In the genomic region with DNA sequence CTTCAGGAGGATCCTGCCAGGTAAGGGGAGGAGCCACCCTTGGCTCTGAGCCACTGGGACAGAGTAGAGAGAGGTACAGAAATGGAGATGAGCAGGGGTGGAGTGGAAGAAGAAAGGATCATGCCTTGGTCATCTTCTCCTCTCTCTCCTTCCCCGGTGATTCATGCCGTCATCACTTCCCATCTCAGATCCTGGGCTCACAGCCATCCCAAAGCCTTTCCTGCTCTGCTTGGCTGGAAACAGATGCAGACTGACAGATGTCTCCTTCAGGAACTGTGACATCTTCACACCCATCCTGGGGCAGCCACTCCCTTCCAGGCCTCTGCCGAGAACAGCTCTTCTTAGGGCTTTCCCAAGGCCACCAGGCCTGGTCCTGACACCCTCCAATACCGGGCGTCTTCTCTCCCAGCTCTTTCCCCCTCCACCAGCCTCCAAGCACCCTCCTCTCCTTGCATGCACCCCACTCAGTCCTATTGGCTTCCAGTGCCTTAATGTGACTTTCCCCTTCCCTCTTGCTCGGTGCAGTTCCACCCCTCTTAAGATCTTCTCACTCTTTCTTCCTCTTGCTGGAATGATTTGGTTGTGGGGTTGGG, we compare ENCODE assay signal across 1 cellular context.
TF ChIP-seq lines count a peak whose summit lies in the region.

No MANE protein-coding gene starts in this region.

TF ChIP-seq in HepG2, 621 proteins besides CTCF, POLR2A, EP300 and RAD21 (continued from another document):
- TF ChIP-seq CEBPZ (IDR thresholded peaks at IDR 0.05; ENCODE audit: low read length) (no peak), ZFP36L2 (CRISPR knock-in tag; IDR thresholded peaks at IDR 0.05) (no peak), ZNF792 (CRISPR knock-in tag; IDR thresholded peaks at IDR 0.05) (no peak), SUZ12 (IDR thresholded peaks at IDR 0.05; ENCODE audit: low read depth, low read length) (no peak), AGO2 (optimal IDR thresholded peaks at IDR 0.05; ENCODE audit: low read depth, low read length) (no peak), IRX3 (CRISPR knock-in tag; IDR thresholded peaks at IDR 0.05; ENCODE audit: borderline replicate concordance, low read depth) (no peak), MXD4 (CRISPR knock-in tag; IDR thresholded peaks at IDR 0.05) (no peak), ZNF383 (CRISPR knock-in tag; IDR thresholded peaks at IDR 0.05; ENCODE audit: borderline replicate concordance) (no peak), ZXDC (CRISPR knock-in tag; IDR thresholded peaks at IDR 0.05) (no peak), ZFP36L1 (CRISPR knock-in tag; IDR thresholded peaks at IDR 0.05) (no peak), ZKSCAN5 (CRISPR knock-in tag; IDR thresholded peaks at IDR 0.05) (no peak), NR2F1 (CRISPR knock-in tag; IDR thresholded peaks at IDR 0.05) (no peak)
- TF ChIP-seq, protein P1, sequence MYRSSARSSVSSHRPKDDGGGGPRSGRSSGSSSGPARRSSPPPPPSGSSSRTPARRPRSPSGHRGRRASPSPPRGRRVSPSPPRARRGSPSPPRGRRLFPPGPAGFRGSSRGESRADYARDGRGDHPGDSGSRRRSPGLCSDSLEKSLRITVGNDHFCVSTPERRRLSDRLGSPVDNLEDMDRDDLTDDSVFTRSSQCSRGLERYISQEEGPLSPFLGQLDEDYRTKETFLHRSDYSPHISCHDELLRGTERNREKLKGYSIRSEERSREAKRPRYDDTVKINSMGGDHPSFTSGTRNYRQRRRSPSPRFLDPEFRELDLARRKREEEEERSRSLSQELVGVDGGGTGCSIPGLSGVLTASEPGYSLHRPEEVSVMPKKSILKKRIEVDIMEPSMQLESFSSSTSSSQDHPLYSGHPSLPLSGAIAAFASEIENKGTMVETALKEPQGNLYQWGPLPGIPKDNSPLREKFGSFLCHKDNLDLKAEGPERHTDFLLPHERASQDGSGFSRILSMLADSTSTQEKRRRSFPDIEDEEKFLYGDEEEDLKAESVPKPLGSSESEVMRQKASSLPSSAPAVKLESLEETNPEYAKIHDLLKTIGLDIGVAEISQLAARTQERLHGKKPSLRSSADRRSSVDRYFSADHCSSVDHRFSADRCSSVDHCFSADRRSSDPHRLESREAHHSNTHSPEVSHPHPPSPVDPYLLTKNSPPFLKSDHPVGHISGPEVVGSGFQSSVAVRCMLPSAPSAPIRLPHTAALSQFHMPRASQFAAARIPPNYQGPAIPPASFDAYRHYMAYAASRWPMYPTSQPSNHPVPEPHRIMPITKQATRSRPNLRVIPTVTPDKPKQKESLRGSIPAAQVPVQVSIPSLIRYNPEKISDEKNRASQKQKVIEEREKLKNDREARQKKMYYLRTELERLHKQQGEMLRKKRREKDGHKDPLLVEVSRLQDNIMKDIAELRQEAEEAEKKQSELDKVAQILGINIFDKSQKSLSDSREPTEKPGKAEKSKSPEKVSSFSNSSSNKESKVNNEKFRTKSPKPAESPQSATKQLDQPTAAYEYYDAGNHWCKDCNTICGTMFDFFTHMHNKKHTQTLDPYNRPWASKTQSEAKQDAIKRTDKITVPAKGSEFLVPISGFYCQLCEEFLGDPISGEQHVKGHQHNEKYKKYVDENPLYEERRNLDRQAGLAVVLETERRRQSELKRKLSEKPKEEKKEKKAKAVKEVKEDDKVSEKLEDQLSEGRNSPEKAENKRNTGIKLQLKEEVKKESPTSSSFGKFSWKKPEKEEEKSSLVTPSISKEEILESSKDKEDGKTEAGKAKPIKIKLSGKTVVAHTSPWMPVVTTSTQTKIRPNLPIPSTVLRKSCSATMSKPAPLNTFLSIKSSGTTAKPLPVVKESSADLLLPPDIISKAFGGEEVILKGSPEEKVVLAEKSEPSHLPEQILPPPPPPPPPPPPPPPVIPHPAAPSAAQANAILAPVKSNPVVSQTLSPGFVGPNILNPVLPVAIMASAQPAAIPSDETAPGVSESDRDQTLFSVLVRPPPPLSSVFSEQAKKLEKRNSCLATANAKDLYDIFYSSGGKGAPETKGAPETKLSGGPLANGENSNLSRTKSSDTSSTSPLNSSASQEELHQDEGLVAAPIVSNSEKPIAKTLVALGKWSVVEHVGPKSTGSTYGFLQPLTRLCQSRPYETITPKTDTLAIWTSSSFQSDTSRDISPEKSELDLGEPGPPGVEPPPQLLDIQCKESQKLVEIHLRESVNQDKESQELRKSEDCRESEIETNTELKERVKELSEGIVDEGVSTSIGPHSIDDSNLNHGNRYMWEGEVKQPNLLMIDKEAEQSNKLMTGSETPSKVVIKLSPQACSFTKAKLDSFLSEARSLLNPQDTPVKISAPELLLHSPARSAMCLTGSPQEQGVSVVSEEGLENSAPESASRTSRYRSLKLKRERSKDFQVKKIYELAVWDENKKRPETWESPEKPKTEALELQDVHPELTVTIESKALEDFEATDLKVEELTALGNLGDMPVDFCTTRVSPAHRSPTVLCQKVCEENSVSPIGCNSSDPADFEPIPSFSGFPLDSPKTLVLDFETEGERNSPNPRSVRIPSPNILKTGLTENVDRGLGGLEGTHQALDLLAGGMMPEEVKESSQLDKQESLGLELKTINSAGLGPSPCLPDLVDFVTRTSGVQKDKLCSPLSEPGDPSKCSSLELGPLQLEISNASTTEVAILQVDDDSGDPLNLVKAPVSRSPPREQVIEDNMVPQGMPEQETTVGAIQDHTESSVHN (CRISPR knock-in tag; IDR thresholded peaks at IDR 0.05), result no peak
- TF ChIP-seq, protein P2, sequence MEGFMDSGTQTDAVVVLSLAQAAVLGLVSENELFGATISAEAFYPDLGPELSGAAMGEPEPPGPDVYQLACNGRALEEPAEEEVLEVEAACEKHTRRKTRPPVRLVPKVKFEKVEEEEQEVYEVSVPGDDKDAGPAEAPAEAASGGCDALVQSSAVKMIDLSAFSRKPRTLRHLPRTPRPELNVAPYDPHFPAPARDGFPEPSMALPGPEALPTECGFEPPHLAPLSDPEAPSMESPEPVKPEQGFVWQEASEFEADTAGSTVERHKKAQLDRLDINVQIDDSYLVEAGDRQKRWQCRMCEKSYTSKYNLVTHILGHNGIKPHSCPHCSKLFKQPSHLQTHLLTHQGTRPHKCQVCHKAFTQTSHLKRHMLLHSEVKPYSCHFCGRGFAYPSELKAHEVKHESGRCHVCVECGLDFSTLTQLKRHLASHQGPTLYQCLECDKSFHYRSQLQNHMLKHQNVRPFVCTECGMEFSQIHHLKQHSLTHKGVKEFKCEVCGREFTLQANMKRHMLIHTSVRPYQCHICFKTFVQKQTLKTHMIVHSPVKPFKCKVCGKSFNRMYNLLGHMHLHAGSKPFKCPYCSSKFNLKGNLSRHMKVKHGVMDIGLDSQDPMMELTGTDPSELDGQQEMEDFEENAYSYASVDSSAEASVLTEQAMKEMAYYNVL (CRISPR knock-in tag; IDR thresholded peaks at IDR 0.05; ENCODE audit: borderline replicate concordance), result no peak
- TF ChIP-seq, protein P3, sequence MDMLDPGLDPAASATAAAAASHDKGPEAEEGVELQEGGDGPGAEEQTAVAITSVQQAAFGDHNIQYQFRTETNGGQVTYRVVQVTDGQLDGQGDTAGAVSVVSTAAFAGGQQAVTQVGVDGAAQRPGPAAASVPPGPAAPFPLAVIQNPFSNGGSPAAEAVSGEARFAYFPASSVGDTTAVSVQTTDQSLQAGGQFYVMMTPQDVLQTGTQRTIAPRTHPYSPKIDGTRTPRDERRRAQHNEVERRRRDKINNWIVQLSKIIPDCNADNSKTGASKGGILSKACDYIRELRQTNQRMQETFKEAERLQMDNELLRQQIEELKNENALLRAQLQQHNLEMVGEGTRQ (IDR thresholded peaks at IDR 0.05; ENCODE audit: low read depth, low read length), result no peak
- TF ChIP-seq, protein P3 (CRISPR knock-in tag; IDR thresholded peaks at IDR 0.05; ENCODE audit: borderline replicate concordance), result no peak
